Comparison of ENCODE assay signal across 8 cellular contexts in the genomic region with DNA sequence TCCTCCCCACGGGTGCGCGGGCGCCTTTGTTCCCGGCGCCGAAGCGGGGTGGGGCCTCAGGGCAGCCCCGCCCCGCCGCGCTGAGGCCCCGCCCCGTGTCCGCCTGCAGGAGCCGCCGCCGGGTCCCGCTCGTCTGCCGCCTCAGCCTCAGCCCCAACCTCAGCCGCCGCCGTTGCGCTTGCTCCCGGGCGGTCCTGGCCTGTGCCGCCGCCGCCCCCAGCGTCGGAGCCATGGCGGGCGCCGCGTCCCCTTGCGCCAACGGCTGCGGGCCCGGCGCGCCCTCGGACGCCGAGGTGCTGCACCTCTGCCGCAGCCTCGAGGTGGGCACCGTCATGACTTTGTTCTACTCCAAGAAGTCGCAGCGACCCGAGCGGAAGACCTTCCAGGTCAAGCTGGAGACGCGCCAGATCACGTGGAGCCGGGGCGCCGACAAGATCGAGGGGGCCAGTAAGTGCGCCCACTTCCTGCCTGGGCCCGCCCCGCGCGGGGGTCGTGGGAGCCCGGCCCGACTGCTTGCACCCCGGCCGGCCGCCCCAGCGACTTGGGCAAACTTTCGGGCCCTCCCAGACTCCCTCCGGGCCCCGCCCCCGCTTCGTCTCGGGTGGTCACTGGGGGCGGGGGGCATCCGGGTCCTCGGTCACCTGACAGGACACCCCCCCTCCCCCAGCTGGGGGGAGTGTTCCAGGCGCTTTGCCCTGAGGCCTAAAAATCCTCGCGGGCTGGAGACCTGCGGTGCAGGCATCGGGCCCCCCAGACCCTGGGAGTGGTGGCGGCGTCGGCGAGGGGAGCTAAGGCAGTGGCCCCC. TPM values are rescaled to one million over a fixed set of nuclear protein-coding genes. Genes with fewer than 3 reads are reported as not detected.
A peak's percentile ranks its signal among the peaks of the same experiment; 100 is the strongest.
DNase-seq lines count a peak whose midpoint lies in the region; ATAC-seq and TF ChIP-seq lines count a peak whose summit lies in the region.

A gene (plus strand): TSS at position 132 of the 805 bp plus-strand sequence. CDS start 99 bp downstream, at position 231.

- H3K4me3 ChIP-seq in Jurkat, Clone E6-1 (ENCODE audit: low read length): peak within 1 kb of the TSS; percentile 87
- H3K4me3 ChIP-seq in fibroblast of the aortic adventitia (ENCODE audit: low read depth, low read length): peak within 1 kb of the TSS; percentile 81

- no peaks in the 10 kb centered on the region for H3K27me3 Mint-ChIP-seq in nephron progenitor cell (ENCODE audit: low read depth, poor library complexity)
- H3K27me3 Mint-ChIP-seq in stimulated activated naive CD8-positive, alpha-beta T cell treated with anti-CD3 and anti-CD28 coated beads, Interleukin-15, Interleukin-2, amounts not matched to agents 100 ng/mL and 50 ng/mL, for 24 hours: no peaks in the 10 kb centered on the region

- peaks cover 58% of the 10 kb centered on the region for H3K4me1 Mint-ChIP-seq in nephron progenitor cell
- peaks cover 71% of the 10 kb centered on the region for H3K4me1 Mint-ChIP-seq in stimulated activated naive CD8-positive, alpha-beta T cell treated with anti-CD3 and anti-CD28 coated beads, Interleukin-15, Interleukin-2, amounts not matched to agents 100 ng/mL and 50 ng/mL, for 24 hours (ENCODE audit: low read depth)

- H3K27ac Mint-ChIP-seq in nephron progenitor cell: peak within 1 kb of the TSS; percentile 98
- H3K27ac Mint-ChIP-seq in stimulated activated naive CD8-positive, alpha-beta T cell treated with anti-CD3 and anti-CD28 coated beads, Interleukin-15, Interleukin-2, amounts not matched to agents 100 ng/mL and 50 ng/mL, for 24 hours: peak within 1 kb of the TSS; percentile 94

- DNase-seq in DMS 273 (lab: John Stamatoyannopoulos, UW; ENCODE audit: unreplicated experiment) (peak; percentile 92), RPMI7951 (ENCODE audit: low read depth) (peak; percentile 71), fibroblast of the aortic adventitia (ENCODE audit: low read depth) (peak; percentile 51), nephron progenitor cell (peak; percentile 90)
- DNase-seq in Jurkat, Clone E6-1 (ENCODE audit: low read depth, low spot score): peak; percentile 71
- DNase-seq in activated T-helper 9 cell treated with anti-CD3 and anti-CD28 coated beads, Interleukin-2, amount 50 U/mL, for 16 hours (ENCODE audit: low read depth): peak; percentile 72

- TF ChIP-seq CTCF in fibroblast of the aortic adventitia (IDR thresholded peaks at IDR 0.05; ENCODE audit: insufficient read depth, low read length): no peak
- TF ChIP-seq CTCF in nephron progenitor cell (IDR thresholded peaks at IDR 0.05): no peak

- H3K36me3 Mint-ChIP-seq in nephron progenitor cell (ENCODE audit: low read depth): peaks cover 14% of the 10 kb centered on the region
- H3K36me3 Mint-ChIP-seq in stimulated activated naive CD8-positive, alpha-beta T cell treated with anti-CD3 and anti-CD28 coated beads, Interleukin-15, Interleukin-2, amounts not matched to agents 100 ng/mL and 50 ng/mL, for 24 hours (ENCODE audit: low read depth): peaks cover 16% of the 10 kb centered on the region

- peak; percentile 56 for ATAC-seq in GM21529 (IDR thresholded peaks at IDR 0.05; ENCODE audit: unreplicated experiment)

- peak within 1 kb of the TSS; percentile 94 for H3K4me3 Mint-ChIP-seq in nephron progenitor cell
- peak within 1 kb of the TSS; percentile 86 for H3K4me3 Mint-ChIP-seq in stimulated activated naive CD8-positive, alpha-beta T cell treated with anti-CD3 and anti-CD28 coated beads, Interleukin-15, Interleukin-2, amounts not matched to agents 100 ng/mL and 50 ng/mL, for 24 hours

- H3K9me3 Mint-ChIP-seq in nephron progenitor cell: no peaks in the 10 kb centered on the region
- H3K9me3 Mint-ChIP-seq in stimulated activated naive CD8-positive, alpha-beta T cell treated with anti-CD3 and anti-CD28 coated beads, Interleukin-15, Interleukin-2, amounts not matched to agents 100 ng/mL and 50 ng/mL, for 24 hours: no peaks in the 10 kb centered on the region

RNA-seq across cellular contexts. Expression of the gene that starts here (rescaled TPM):
- polyA plus RNA-seq in Jurkat, Clone E6-1 (2012; ENCODE audit: insufficient read depth, insufficient read length): 118 TPM
- 32.4 and 38.1 TPM in 2 replicates for total RNA-seq in RPMI7951 (2014; rRNA removed; shearing (Covaris generic))
- total RNA-seq in fibroblast of the aortic adventitia (ENCODE audit: low replicate concordance): 38.0 and 56.4 TPM in 2 replicates

Comparison
In these comparisons a context has a peak if more than half of its experiments do, and no peak if none do; other contexts are left out.
1. Peak in every context shown above with its lines: DNase-seq, ATAC-seq and H3K4me3 ChIP-seq.